ENCODE assay signal across 10 cellular contexts in genomic region chr7:66152538-66153191, GRCh38. TPM values are rescaled to one million over a fixed set of nuclear protein-coding genes. Genes with fewer than 3 reads are reported as not detected.
DNase-seq lines count a peak whose midpoint lies in the region; ATAC-seq, FAIRE-seq and TF ChIP-seq lines count a peak whose summit lies in the region.
"Had no signal": no experiment of that assay in that cellular context is flagged by ENCODE, and none has a peak within 500 bp of the region (broad histone marks: within the 10 kb centered on the region; RNA-seq: fewer than 3 reads in every experiment).

No MANE protein-coding gene starts in this region.

- no peak overlapping the region for H3K4me3 ChIP-seq in left lung

- H3K9me3 ChIP-seq in left lung: no peaks in the 10 kb centered on the region

- no peaks in the 10 kb centered on the region for H3K27me3 ChIP-seq in left lung

- DNase-seq in NCI-H2029 (lab: John Stamatoyannopoulos, UW): peak; percentile 78
- DNase-seq in dermis blood vessel endothelial cell: peak; percentile 58
- DNase-seq in left lung: no peak
- DNase-seq in substantia nigra (lab: John Stamatoyannopoulos, UW): no peak
- no peak for DNase-seq in GM20000 (ENCODE audit: low spot score)
- DNase-seq in SW480 (ENCODE audit: low spot score): no peak
- DNase-seq in D721Med (ENCODE audit: insufficient read length, low spot score): no peak
- no peak for DNase-seq in T-helper 1 cell
- DNase-seq: activated gamma-delta T cell treated with Interleukin-2 at 50 U/mL for 16 hours, WERI-Rb-1 had no signal

- FAIRE-seq in D721Med (lab: Jason Lieb, UNC): no peak

- intact Hi-C loops in left lung (cut with DNase I): no loop called here

- peaks cover 25 to 52% of the 10 kb centered on the region in 2 donors for H3K4me1 ChIP-seq in left lung

- peak; percentile 66 for ATAC-seq in left lung

- TF ChIP-seq CTCF in left lung (IDR thresholded peaks at IDR 0.05) (no peak), GM20000 (IDR thresholded peaks at IDR 0.05; ENCODE audit: extremely low read depth, missing control alignments) (no peak), D721Med (IDR thresholded peaks at IDR 0.05; ENCODE audit: insufficient read depth, missing control alignments) (no peak)

- H3K36me3 ChIP-seq in left lung: peaks cover 0 to 83% of the 10 kb centered on the region in 2 donors

- H3K27ac ChIP-seq in left lung (peak overlapping the region; percentile 71 to 82), substantia nigra (ENCODE audit: low read depth, low read length, poor library complexity, severe bottlenecking) (peak overlapping the region; percentile 50)
- H3K27ac ChIP-seq: WERI-Rb-1 had no signal

RNA-seq across cellular contexts. Expression of gene CRCP, which starts 38.0 kb away (rescaled TPM):
- total RNA-seq in dermis blood vessel endothelial cell: 22.5 and 25.4 TPM in 2 replicates
- total RNA-seq in left lung: 10 to 100 TPM; 27.1 to 29.4 TPM

RNA-seq across cellular contexts. Expression of gene TPST1, which starts 52.5 kb away (rescaled TPM):
- total RNA-seq in dermis blood vessel endothelial cell (38.5 and 42.5 TPM in 2 replicates), left lung (10 to 100 TPM; 30.5 to 45.6 TPM)

Comparison
In these comparisons a context has a peak if more than half of its experiments do, and no peak if none do; other contexts are left out.
1. DNase-seq: peak in NCI-H2029 (single experiment) and dermis blood vessel endothelial cell (single experiment); none in left lung (0 of 2), substantia nigra (0 of 49), GM20000 (single experiment), SW480 (single experiment), D721Med (single experiment) and T-helper 1 cell (0 of 5).